In the genomic region with DNA sequence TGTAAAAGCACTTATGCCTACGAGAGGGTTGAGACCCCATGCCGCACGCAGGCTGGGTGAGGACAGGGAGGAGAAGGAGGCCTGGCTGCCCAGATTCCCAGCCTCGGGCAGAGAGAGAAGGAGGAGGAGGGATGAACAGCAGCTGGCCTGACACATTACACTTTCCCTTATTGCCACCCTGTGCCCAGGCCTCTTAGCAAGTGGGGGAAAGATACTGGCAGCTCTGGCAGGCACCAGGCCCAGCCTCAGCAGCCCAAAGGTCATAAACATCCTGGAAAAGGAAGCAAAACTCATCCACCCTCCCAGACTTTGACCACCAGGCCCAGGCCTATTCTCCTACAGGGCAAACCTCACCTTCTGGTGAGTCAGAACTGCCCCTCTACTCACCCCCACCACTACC, we compare ENCODE assay signal across 13 cellular contexts. TPM values are rescaled to one million over a fixed set of nuclear protein-coding genes. Genes with fewer than 3 reads are reported as not detected.
DNase-seq lines count a peak whose midpoint lies in the region; ATAC-seq and TF ChIP-seq lines count a peak whose summit lies in the region.
"Had no signal": no experiment of that assay in that cellular context is flagged by ENCODE, and none has a peak within 500 bp of the region (broad histone marks: within the 10 kb centered on the region; RNA-seq: fewer than 3 reads in every experiment).

No MANE protein-coding gene starts in this region.

- no peak for ATAC-seq in effector memory CD8-positive, alpha-beta T cell (replicated peaks)
- ATAC-seq in mucosa of descending colon, result peak; percentile 85
- no peak for ATAC-seq in thoracic aorta (ENCODE audit: insufficient number of reproducible peaks, low FRiP score, low read depth)
- no peak for ATAC-seq in CD4-positive, alpha-beta T cell (ENCODE audit: poor library complexity)
- ATAC-seq: activated CD8-positive, alpha-beta memory T cell treated with anti-CD3 and anti-CD28 coated beads, Interleukin-2, amount 10 ng/mL, durations not matched to agents 7 days and 5 days had no signal

- H3K36me3 ChIP-seq in mucosa of descending colon (ENCODE audit: low read depth) (no peaks in the 10 kb centered on the region), thoracic aorta (no peaks in the 10 kb centered on the region)

- peak overlapping the region; percentile 18 to 47 for H3K27ac ChIP-seq in thoracic aorta
- H3K27ac ChIP-seq in CD4-positive, alpha-beta T cell (ENCODE audit: low read depth, low read length), result no peak overlapping the region
- H3K27ac ChIP-seq: parathyroid adenoma had no signal

- H3K36me3 Mint-ChIP-seq in effector memory CD8-positive, alpha-beta T cell (ENCODE audit: insufficient read depth), result peaks cover 28% of the 10 kb centered on the region
- H3K36me3 Mint-ChIP-seq in CD4-positive, alpha-beta T cell (ENCODE audit: low read depth), result no peaks in the 10 kb centered on the region
- H3K36me3 Mint-ChIP-seq: activated CD8-positive, alpha-beta memory T cell treated with anti-CD3 and anti-CD28 coated beads, Interleukin-2, amount 10 ng/mL, durations not matched to agents 7 days and 5 days had no signal

- H3K27me3 ChIP-seq in thoracic aorta (replicated peaks; ENCODE audit: insufficient read depth), result no peaks in the 10 kb centered on the region
- H3K27me3 ChIP-seq in CD4-positive, alpha-beta T cell (ENCODE audit: control insufficient read depth, insufficient read depth, low read length), result no peaks in the 10 kb centered on the region

- CTCF ChIA-PET in CD4-positive, alpha-beta T cell (lab: Charles Lee), result interaction anchor here (1.3 kb wide), 1 partner anchor 26 kb away, joined by 3 read pairs; no protein-coding TSS in a partner anchor

- intact Hi-C loops in mucosa of descending colon (cut with DNase I, micrococcal nuclease), result no loop called here
- intact Hi-C loops in CD4-positive, alpha-beta T cell (cut with DNase I, micrococcal nuclease), result no loop called here

- H3K9me3 ChIP-seq in mucosa of descending colon (no peaks in the 10 kb centered on the region), thoracic aorta (no peaks in the 10 kb centered on the region)
- H3K9me3 ChIP-seq in CD4-positive, alpha-beta T cell (ENCODE audit: control insufficient read depth, low read length), result no peaks in the 10 kb centered on the region

- no peaks in the 10 kb centered on the region for H3K9me3 Mint-ChIP-seq in effector memory CD8-positive, alpha-beta T cell
- H3K9me3 Mint-ChIP-seq in CD4-positive, alpha-beta T cell, result no peaks in the 10 kb centered on the region

- TF ChIP-seq CTCF in mucosa of descending colon (IDR thresholded peaks at IDR 0.05) (no peak), thoracic aorta (IDR thresholded peaks at IDR 0.05) (no peak)
- TF ChIP-seq CTCF in CD4-positive, alpha-beta T cell (IDR thresholded peaks at IDR 0.05), result no peak

- H3K4me1 ChIP-seq in mucosa of descending colon (ENCODE audit: low read depth) (peaks cover 3% of the 10 kb centered on the region), thoracic aorta (ENCODE audit: control insufficient read depth in 1 of 2, low read depth in 2 of 2) (peaks cover 21 to 52% of the 10 kb centered on the region in 2 donors)
- H3K4me1 ChIP-seq: parathyroid adenoma had no signal

- peak; percentile 48 for DNase-seq in activated CD8-positive, alpha-beta memory T cell treated with anti-CD3 and anti-CD28 coated beads, Interleukin-2, amount 50 U/mL, for 48 hours
- no peak for DNase-seq in activated CD8-positive, alpha-beta memory T cell treated with anti-CD3 and anti-CD28 coated beads, Interleukin-2, amount 50 U/mL, for 4 hours
- no peak for DNase-seq in effector memory CD8-positive, alpha-beta T cell
- peak; percentile 60 to 71 (median 67) for DNase-seq in mucosa of descending colon
- DNase-seq in thoracic aorta (ENCODE audit: low spot score), result no peak
- no peak for DNase-seq in NCI-H524 treated with DMSO at 0.1 percent for 48 hours (lab: John Stamatoyannopoulos, UW)
- DNase-seq in activated naive CD4-positive, alpha-beta T cell treated with anti-CD3 and anti-CD28 coated beads, Interleukin-2, amount 50 U/mL, for 16 hours, result no peak
- no peak for DNase-seq in CD4-positive, alpha-beta T cell
- DNase-seq: activated CD8-positive, alpha-beta memory T cell treated with anti-CD3 and anti-CD28 coated beads, Interleukin-2, amount 10 ng/mL, durations not matched to agents 7 days and 5 days; GF-D8; NCI-H2081; SIG-M5 had no signal

- no peaks in the 10 kb centered on the region for H3K27me3 Mint-ChIP-seq in effector memory CD8-positive, alpha-beta T cell
- H3K27me3 Mint-ChIP-seq in CD4-positive, alpha-beta T cell, result no peaks in the 10 kb centered on the region
- H3K27me3 Mint-ChIP-seq: activated CD8-positive, alpha-beta memory T cell treated with anti-CD3 and anti-CD28 coated beads, Interleukin-2, amount 10 ng/mL, durations not matched to agents 7 days and 5 days had no signal

- peak overlapping the region; percentile 63 to 83 for H3K27ac Mint-ChIP-seq in effector memory CD8-positive, alpha-beta T cell
- no peak overlapping the region for H3K27ac Mint-ChIP-seq in CD4-positive, alpha-beta T cell
- H3K27ac Mint-ChIP-seq: activated CD8-positive, alpha-beta memory T cell treated with anti-CD3 and anti-CD28 coated beads, Interleukin-2, amount 10 ng/mL, durations not matched to agents 7 days and 5 days had no signal

- H3K4me3 ChIP-seq in mucosa of descending colon, result no peak overlapping the region
- no peak overlapping the region for H3K4me3 ChIP-seq in thoracic aorta

- peaks cover 25 to 34% of the 10 kb centered on the region in 2 donors for H3K4me1 Mint-ChIP-seq in effector memory CD8-positive, alpha-beta T cell (ENCODE audit: low read depth in 2 of 2)
- peaks cover 25% of the 10 kb centered on the region for H3K4me1 Mint-ChIP-seq in CD4-positive, alpha-beta T cell (ENCODE audit: low read depth)

- POLR2A ChIA-PET in CD4-positive, alpha-beta T cell (lab: Charles Lee), result no interaction called here

- H3K4me3 Mint-ChIP-seq in effector memory CD8-positive, alpha-beta T cell, result no peak overlapping the region
- no peak overlapping the region for H3K4me3 Mint-ChIP-seq in CD4-positive, alpha-beta T cell
- H3K4me3 Mint-ChIP-seq: activated CD8-positive, alpha-beta memory T cell treated with anti-CD3 and anti-CD28 coated beads, Interleukin-2, amount 10 ng/mL, durations not matched to agents 7 days and 5 days had no signal

RNA-seq across cellular contexts. Expression of a gene that starts 4.7 kb away (rescaled TPM):
- total RNA-seq in mucosa of descending colon, result 10 to 100 TPM; 15.1 to 58.5 (median 26.7) TPM
- total RNA-seq in thoracic aorta, result 10 to 100 TPM; 29.5 to 48.7 TPM
- total RNA-seq in CD4-positive, alpha-beta T cell, result 1 to 10 TPM; 2.4 to 3.6 TPM

RNA-seq across cellular contexts. Expression of a gene that starts 46.4 kb away (rescaled TPM):
- total RNA-seq in mucosa of descending colon (100 to 1,000 TPM in 1 of 3 donors, 10 to 100 TPM in 2; 44.3 to 238 (median 62.8) TPM), thoracic aorta (not detected)
- under 1 TPM; 0.34 to 0.49 TPM for total RNA-seq in CD4-positive, alpha-beta T cell

Comparison
In these comparisons a context has a peak if more than half of its experiments do, and no peak if none do; other contexts are left out.
1. DNase-seq: peak in activated CD8-positive, alpha-beta memory T cell treated with anti-CD3 and anti-CD28 coated beads, Interleukin-2, amount 50 U/mL, for 48 hours (single experiment) and mucosa of descending colon (3 of 3); none in activated CD8-positive, alpha-beta memory T cell treated with anti-CD3 and anti-CD28 coated beads, Interleukin-2, amount 50 U/mL, for 4 hours (single experiment), effector memory CD8-positive, alpha-beta T cell (0 of 3), thoracic aorta (single experiment), NCI-H524 treated with DMSO at 0.1 percent for 48 hours (single experiment), activated naive CD4-positive, alpha-beta T cell treated with anti-CD3 and anti-CD28 coated beads, Interleukin-2, amount 50 U/mL, for 16 hours (single experiment) and CD4-positive, alpha-beta T cell (0 of 10).
2. RNA of a gene that starts 46.4 kb away (total RNA-seq): 44.3 to 238 TPM in mucosa of descending colon; 0.34 to 0.49 TPM in CD4-positive, alpha-beta T cell and not detected in thoracic aorta; every median in the first group is over 10 times any median in the second.